Comparison of ENCODE assay signal across 21 cellular contexts in genomic region chr3:194470615-194471014, GRCh38.
"Had no signal": no experiment of that assay in that cellular context is flagged by ENCODE, and none has a peak within 500 bp of the region (broad histone marks: within the 10 kb centered on the region; RNA-seq: fewer than 3 reads in every experiment).

No MANE protein-coding gene starts in this region.

- ATAC-seq: activated CD8-positive, alpha-beta T cell treated with anti-CD3 and anti-CD28 coated beads, Interleukin-2, amount 10 ng/mL, durations not matched to agents 7 days and 5 days; activated T-cell treated with anti-CD3 and anti-CD28 coated beads, Interleukin-2, amount 50 U/mL, for 72 hours; esophagus mucosa; left lung; stimulated activated naive CD8-positive, alpha-beta T cell treated with anti-CD3 and anti-CD28 coated beads, Interleukin-15, amount 100 ng/mL, for 72 hours had no signal

- H3K4me3 Mint-ChIP-seq: activated B cell treated with CpG ODN at 0.5 μM for 24 hours; activated CD4-positive, alpha-beta T cell treated with anti-CD3 and anti-CD28 coated beads, Interleukin-2, amount 10 ng/mL, durations not matched to agents 24 days and 14 days; activated CD8-positive, alpha-beta T cell treated with anti-CD3 and anti-CD28 coated beads, Interleukin-2, amount 10 ng/mL, durations not matched to agents 7 days and 5 days; activated naive CD8-positive, alpha-beta T cell treated with anti-CD3 and anti-CD28 coated beads for 36 hours; activated T-cell treated with anti-CD3 and anti-CD28 coated beads, Interleukin-2, amount 50 U/mL, for 72 hours; nephron progenitor cell; stimulated activated naive CD8-positive, alpha-beta T cell treated with anti-CD3 and anti-CD28 coated beads, Interleukin-15, amount 100 ng/mL, for 72 hours; T-helper 1 cell treated with Interleukin-12 subunit alpha and Interleukin-12 subunit beta and Interleukin-4 antibody, amounts not matched to agents 30 μg/mL and 1 μg/mL, for 36 hours had no signal

- H3K27me3 ChIP-seq: ascending aorta, dorsolateral prefrontal cortex, left lung, sigmoid colon, spleen, testis had no signal

- H3K4me1 ChIP-seq: testis had no signal

- DNase-seq: activated B cell treated with CpG ODN at 0.5 μM for 24 hours; activated CD8-positive, alpha-beta memory T cell treated with anti-CD3 and anti-CD28 coated beads, Interleukin-2, amount 50 U/mL, for 48 hours; activated CD8-positive, alpha-beta T cell treated with anti-CD3 and anti-CD28 coated beads, Interleukin-2, amount 10 ng/mL, durations not matched to agents 7 days and 5 days; activated gamma-delta T cell; activated naive CD8-positive, alpha-beta T cell treated with anti-CD3 and anti-CD28 coated beads for 36 hours; activated T-cell treated with anti-CD3 and anti-CD28 coated beads, Interleukin-2, amount 50 U/mL, for 72 hours; dorsolateral prefrontal cortex; hippocampal formation; kidney; left lung; nephron progenitor cell; sigmoid colon; spleen; stimulated activated naive CD8-positive, alpha-beta T cell treated with anti-CD3 and anti-CD28 coated beads, Interleukin-15, amount 100 ng/mL, for 72 hours; testis had no signal

- FAIRE-seq: bronchial epithelial cell, endometrium, kidney had no signal

- H3K9me3 ChIP-seq: ascending aorta, left lung, sigmoid colon, spleen, testis had no signal

- H3K9me3 Mint-ChIP-seq: activated B cell treated with CpG ODN at 0.5 μM for 24 hours; activated CD4-positive, alpha-beta T cell treated with anti-CD3 and anti-CD28 coated beads, Interleukin-2, amount 10 ng/mL, durations not matched to agents 24 days and 14 days; activated naive CD8-positive, alpha-beta T cell treated with anti-CD3 and anti-CD28 coated beads for 36 hours; activated T-cell treated with anti-CD3 and anti-CD28 coated beads, Interleukin-2, amount 50 U/mL, for 72 hours; nephron progenitor cell; stimulated activated naive CD8-positive, alpha-beta T cell treated with anti-CD3 and anti-CD28 coated beads, Interleukin-15, amount 100 ng/mL, for 72 hours; T-helper 1 cell treated with Interleukin-12 subunit alpha and Interleukin-12 subunit beta and Interleukin-4 antibody, amounts not matched to agents 30 μg/mL and 1 μg/mL, for 36 hours had no signal

- H3K36me3 ChIP-seq: ascending aorta, left lung, sigmoid colon, spleen had no signal

- H3K27ac Mint-ChIP-seq: activated B cell treated with CpG ODN at 0.5 μM for 24 hours; activated CD4-positive, alpha-beta T cell treated with anti-CD3 and anti-CD28 coated beads, Interleukin-2, amount 10 ng/mL, durations not matched to agents 24 days and 14 days; activated CD8-positive, alpha-beta T cell treated with anti-CD3 and anti-CD28 coated beads, Interleukin-2, amount 10 ng/mL, durations not matched to agents 7 days and 5 days; activated naive CD8-positive, alpha-beta T cell treated with anti-CD3 and anti-CD28 coated beads for 36 hours; activated T-cell treated with anti-CD3 and anti-CD28 coated beads, Interleukin-2, amount 50 U/mL, for 72 hours; nephron progenitor cell; stimulated activated naive CD8-positive, alpha-beta T cell treated with anti-CD3 and anti-CD28 coated beads, Interleukin-15, amount 100 ng/mL, for 72 hours; T-helper 1 cell treated with Interleukin-12 subunit alpha and Interleukin-12 subunit beta and Interleukin-4 antibody, amounts not matched to agents 30 μg/mL and 1 μg/mL, for 36 hours had no signal

- H3K4me3 ChIP-seq: ascending aorta, dorsolateral prefrontal cortex, left lung, sigmoid colon, spleen, testis had no signal

- H3K27me3 Mint-ChIP-seq: activated B cell treated with CpG ODN at 0.5 μM for 24 hours; activated CD4-positive, alpha-beta T cell treated with anti-CD3 and anti-CD28 coated beads, Interleukin-2, amount 10 ng/mL, durations not matched to agents 24 days and 14 days; activated naive CD8-positive, alpha-beta T cell treated with anti-CD3 and anti-CD28 coated beads for 36 hours; stimulated activated naive CD8-positive, alpha-beta T cell treated with anti-CD3 and anti-CD28 coated beads, Interleukin-15, amount 100 ng/mL, for 72 hours had no signal
